10 cellular contexts compared by ENCODE assay signal in genomic region chr13:21674271-21675009, GRCh38. TPM values are rescaled to one million over a fixed set of nuclear protein-coding genes. Genes with fewer than 3 reads are reported as not detected.
DNase-seq lines count a peak whose midpoint lies in the region; TF ChIP-seq lines count a peak whose summit lies in the region.
"Had no signal": no experiment of that assay in that cellular context is flagged by ENCODE, and none has a peak within 500 bp of the region (broad histone marks: within the 10 kb centered on the region; RNA-seq: fewer than 3 reads in every experiment).

No MANE protein-coding gene starts in this region.

- intact Hi-C loops in lower leg skin (cut with DNase I; ENCODE audit: low total_unique reads), result no loop called here

- TF ChIP-seq CTCF in OCI-LY3 (IDR thresholded peaks at IDR 0.05; ENCODE audit: low read depth, low read length) (no peak), lower leg skin (IDR thresholded peaks at IDR 0.05) (no peak)

- H3K9me3 ChIP-seq in OCI-LY3 (ENCODE audit: insufficient read depth, low read length) (no peaks in the 10 kb centered on the region), subcutaneous abdominal adipose tissue (ENCODE audit: control insufficient read depth in 5 of 5, low read length in 5 of 5) (no peaks in the 10 kb centered on the region)

- peaks cover 56% of the 10 kb centered on the region for H3K27me3 ChIP-seq in OCI-LY3 (ENCODE audit: low read depth, low read length)
- H3K27me3 ChIP-seq in subcutaneous abdominal adipose tissue (ENCODE audit: control insufficient read depth in 5 of 5, insufficient read depth in 4 of 5, low read length in 5 of 5), result peaks cover 13 to 55% (median 36%) of the 10 kb centered on the region in 5 donors

- 1 to 2% methylated on average over 31 to 40 of the region's 61 CpGs for WGBS in lower leg skin, 2 donors

- H3K4me3 ChIP-seq in OCI-LY3 (ENCODE audit: low read length) (peak overlapping the region; percentile 79), lower leg skin (ENCODE audit: low read depth, poor library complexity, severe bottlenecking) (peak overlapping the region; percentile 24), subcutaneous abdominal adipose tissue (ENCODE audit: low read depth in 1 of 5, low read length in 5 of 5) (peak overlapping the region; percentile 61 to 87 (median 72))

- no peaks in the 10 kb centered on the region for H3K79me2 ChIP-seq in OCI-LY3 (ENCODE audit: low read length)

- peak overlapping the region; percentile 81 for H2AFZ ChIP-seq in OCI-LY3 (ENCODE audit: low read depth, low read length)

- H3K4me2 ChIP-seq in OCI-LY3 (ENCODE audit: low read length), result peak overlapping the region; percentile 93

- peaks cover 11% of the 10 kb centered on the region for H3K4me1 ChIP-seq in OCI-LY3 (ENCODE audit: low read length)
- peaks cover 3 to 57% (median 53%) of the 10 kb centered on the region in 5 donors for H3K4me1 ChIP-seq in subcutaneous abdominal adipose tissue (ENCODE audit: control insufficient read depth in 5 of 5, insufficient read depth in 5 of 5, low read length in 5 of 5)

- H3K36me3 ChIP-seq in OCI-LY3 (replicated peaks; ENCODE audit: low read depth, low read length), result no peaks in the 10 kb centered on the region
- no peaks in the 10 kb centered on the region for H3K36me3 ChIP-seq in subcutaneous abdominal adipose tissue (ENCODE audit: control insufficient read depth in 5 of 5, insufficient read depth in 5 of 5, low read length in 5 of 5)

- H4K20me1 ChIP-seq in OCI-LY3 (ENCODE audit: insufficient read depth, low read length), result no peaks in the 10 kb centered on the region

- no peak for TF ChIP-seq POLR2A in lower leg skin (IDR thresholded peaks at IDR 0.05)

- peak; percentile 39 for DNase-seq in DMS 273 (lab: John Stamatoyannopoulos, UW; ENCODE audit: unreplicated experiment)
- DNase-seq in DMS 273 treated with DMSO at 0.1 percent for 48 hours (lab: John Stamatoyannopoulos, UW), result no peak
- peak; percentile 10 for DNase-seq in central memory CD4-positive, alpha-beta T cell
- DNase-seq in lower leg skin (ENCODE audit: low spot score in 2 of 2), result no peak
- no peak for DNase-seq in RKO (ENCODE audit: low spot score)
- DNase-seq in GOT3 (lab: John Stamatoyannopoulos, UW), result no peak

- no peak overlapping the region for H3K27ac ChIP-seq in OCI-LY3 (ENCODE audit: low read length)
- H3K27ac ChIP-seq in subcutaneous abdominal adipose tissue (ENCODE audit: low read depth, low read length), result no peak overlapping the region
- H3K27ac ChIP-seq: 22Rv1, VCaP had no signal

- H3K9ac ChIP-seq in OCI-LY3 (ENCODE audit: low read length) (no peak overlapping the region), subcutaneous abdominal adipose tissue (ENCODE audit: low read length in 5 of 5) (peak overlapping the region in 1 of 5 donors; percentile 47)

RNA-seq across cellular contexts. Expression of gene FGF9, which starts 3.6 kb away (rescaled TPM):
- under 1 TPM in 3 of 4 donors, not detected in 1; 0.13 to 0.25 (median 0.15) TPM for total RNA-seq in lower leg skin

Comparison
In these comparisons a context has a peak if more than half of its experiments do, and no peak if none do; other contexts are left out.
1. DNase-seq: peak in DMS 273 (single experiment) and central memory CD4-positive, alpha-beta T cell (single experiment); none in DMS 273 treated with DMSO at 0.1 percent for 48 hours (single experiment), lower leg skin (0 of 2), RKO (single experiment) and GOT3 (single experiment).
2. H3K4me3 ChIP-seq: peak in every context shown above with its lines; median percentile 79 in OCI-LY3; 72 in subcutaneous abdominal adipose tissue; 24 in lower leg skin.